Comparison of ENCODE assay signal across 13 cellular contexts in the genomic region with DNA sequence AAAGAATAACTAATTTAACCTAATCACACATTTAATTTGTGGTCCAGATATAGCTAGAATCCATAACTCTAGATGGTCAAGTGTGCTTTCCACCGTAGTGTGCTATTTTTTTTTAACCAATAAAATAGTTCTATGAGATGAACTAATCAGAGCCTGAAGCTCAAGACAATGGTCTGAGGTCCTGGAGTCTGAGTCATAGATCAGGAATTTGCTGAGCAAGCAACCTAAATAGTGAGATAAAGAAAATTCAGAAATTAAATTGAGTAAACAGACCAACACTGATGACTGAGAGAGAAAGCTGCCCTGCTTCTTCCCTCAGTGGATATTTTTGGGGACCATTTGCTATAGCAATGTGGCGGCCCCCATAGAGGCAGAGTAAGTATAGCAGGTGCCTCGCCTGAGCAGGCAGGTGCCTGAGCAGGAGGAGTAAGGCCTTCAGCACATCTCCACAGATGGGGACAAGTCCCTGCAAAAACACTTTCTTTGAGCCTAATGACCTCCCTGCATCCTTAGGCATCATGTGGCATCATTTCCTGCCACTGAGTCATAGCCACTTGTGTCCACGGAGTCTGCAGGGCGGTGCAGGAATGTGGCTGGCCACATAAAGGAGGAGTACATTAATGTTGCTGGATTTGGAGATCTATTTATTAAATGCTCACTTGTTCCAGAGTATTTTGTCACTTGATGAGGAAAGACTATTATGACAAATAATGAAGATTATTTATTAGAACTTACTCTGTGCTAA. TPM values are rescaled to one million over a fixed set of nuclear protein-coding genes. Genes with fewer than 3 reads are reported as not detected.
A peak's percentile ranks its signal among the peaks of the same experiment; 100 is the strongest.
DNase-seq lines count a peak whose midpoint lies in the region; ATAC-seq, FAIRE-seq and TF ChIP-seq lines count a peak whose summit lies in the region.
"Had no signal": no experiment of that assay in that cellular context is flagged by ENCODE, and none has a peak within 500 bp of the region (broad histone marks: within the 10 kb centered on the region; RNA-seq: fewer than 3 reads in every experiment).

No MANE protein-coding gene starts in this region.

- no peaks in the 10 kb centered on the region for H3K36me3 ChIP-seq in small intestine (ENCODE audit: control insufficient read depth in 2 of 2, insufficient read depth in 2 of 2, low read length in 2 of 2)
- H3K36me3 ChIP-seq: left ventricle myocardium inferior, thoracic aorta had no signal

- ATAC-seq in HG02759 (IDR thresholded peaks at IDR 0.05; ENCODE audit: unreplicated experiment): no peak
- ATAC-seq: WTC11 had no signal

- no peaks in the 10 kb centered on the region for H3K27me3 ChIP-seq in small intestine (ENCODE audit: control insufficient read depth in 2 of 2, insufficient read depth in 2 of 2, low read length in 2 of 2)

- H3K4me1 ChIP-seq in small intestine (ENCODE audit: control insufficient read depth in 2 of 2, insufficient read depth in 1 of 2, low read depth in 1 of 2, low read length in 1 of 2): no peaks in the 10 kb centered on the region
- H3K4me1 ChIP-seq: left ventricle myocardium inferior had no signal

- 84 to 90% (median 85%) methylated on average over 5 of the region's 5 CpGs for WGBS in small intestine, 3 donors

- H3K27ac ChIP-seq in small intestine (ENCODE audit: low read depth in 1 of 2, low read length in 1 of 2) (no peak overlapping the region), coronary artery (no peak overlapping the region)
- H3K27ac ChIP-seq: left ventricle myocardium inferior, thoracic aorta had no signal

- no peak overlapping the region for H3K4me3 ChIP-seq in fibroblast of pulmonary artery (replicated peaks; ENCODE audit: low read depth, low read length)
- no peak overlapping the region for H3K4me3 ChIP-seq in small intestine (ENCODE audit: low read depth in 1 of 2, low read length in 2 of 2)
- no peak overlapping the region for H3K4me3 ChIP-seq in coronary artery
- H3K4me3 ChIP-seq: left ventricle myocardium inferior, thoracic aorta had no signal

- H3K9me3 ChIP-seq in small intestine (ENCODE audit: control insufficient read depth, low read depth): no peaks in the 10 kb centered on the region
- H3K9me3 ChIP-seq: left ventricle myocardium inferior, thoracic aorta had no signal

- DNase-seq in HK-2 (ENCODE audit: unreplicated experiment) (peak; percentile 34), SW480 (ENCODE audit: low spot score) (peak; percentile 55), fibroblast of pulmonary artery (ENCODE audit: low read depth) (peak; percentile 52), small intestine (peak; percentile 16), coronary artery (ENCODE audit: low spot score) (no peak), SK-N-DZ (ENCODE audit: low spot score) (no peak)
- DNase-seq: left ventricle myocardium inferior, NCI-H1436 treated with DMSO at 0.1 percent for 48 hours, NCI-H526, SHP77 had no signal

- no peak for FAIRE-seq in small intestine (lab: Jason Lieb, UNC)

- TF ChIP-seq CTCF in fibroblast of pulmonary artery (IDR thresholded peaks at IDR 0.05; ENCODE audit: low read length, missing control alignments) (no peak), coronary artery (IDR thresholded peaks at IDR 0.05) (no peak)

RNA-seq across cellular contexts. Expression of a gene that starts 13.9 kb away (rescaled TPM):
- 1 to 10 TPM in 1 of 3 donors, under 1 TPM in 1, not detected in 1; 0.45 to 3.0 TPM for polyA plus RNA-seq in small intestine
- not detected in 2 replicates for polyA plus RNA-seq in SK-N-DZ (2014; cell fraction: cytosol; rRNA removed)
- not detected in 2 replicates for polyA plus RNA-seq in SK-N-DZ (2014; cell fraction: nucleus; rRNA removed)

RNA-seq across cellular contexts. Expression of a gene that starts 41.3 kb away (rescaled TPM):
- polyA plus RNA-seq in small intestine: under 1 TPM in 1 of 3 donors, not detected in 2; 0.07 TPM
- not detected in 2 replicates for polyA plus RNA-seq in SK-N-DZ (2014; cell fraction: cytosol; rRNA removed)
- not detected in 2 replicates for polyA plus RNA-seq in SK-N-DZ (2014; cell fraction: nucleus; rRNA removed)

RNA-seq across cellular contexts. Expression of a gene that starts 58.0 kb away (rescaled TPM):
- 1 to 10 TPM in 2 of 3 donors, under 1 TPM in 1; 0.31 to 4.0 (median 1.1) TPM for polyA plus RNA-seq in small intestine
- not detected in 2 replicates for polyA plus RNA-seq in SK-N-DZ (2014; cell fraction: cytosol; rRNA removed)
- polyA plus RNA-seq in SK-N-DZ (2014; cell fraction: nucleus; rRNA removed): not detected in 2 replicates

Comparison
In these comparisons a context has a peak if more than half of its experiments do, and no peak if none do; other contexts are left out.
1. DNase-seq: peak in HK-2 (single experiment), SW480 (single experiment), fibroblast of pulmonary artery (single experiment) and small intestine (single experiment); none in coronary artery (single experiment) and SK-N-DZ (single experiment).